ENCODE assay signal across 18 cellular contexts in the genomic region with DNA sequence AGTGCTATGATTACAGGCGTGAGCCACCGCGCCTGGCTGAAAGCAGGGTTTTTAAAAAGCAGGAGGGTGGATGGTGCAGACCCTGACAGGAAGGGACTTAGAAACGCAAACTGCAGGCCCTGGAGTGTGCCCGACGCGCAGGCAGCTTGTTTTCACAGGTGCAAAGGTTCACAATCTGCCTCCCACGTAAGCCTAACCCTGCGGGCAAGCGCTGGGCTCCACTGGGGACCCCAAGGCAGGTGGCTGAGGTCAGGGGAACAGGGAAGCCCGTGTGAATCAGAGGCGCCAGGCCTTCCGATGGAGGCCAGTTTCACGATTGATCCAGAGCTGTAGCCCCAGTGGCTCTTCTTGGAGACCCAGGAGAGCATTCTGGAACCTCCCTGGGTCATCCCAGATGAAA.
A peak's percentile ranks its signal among the peaks of the same experiment; 100 is the strongest.
DNase-seq lines count a peak whose midpoint lies in the region; ATAC-seq and TF ChIP-seq lines count a peak whose summit lies in the region.
"Had no signal": no experiment of that assay in that cellular context is flagged by ENCODE, and none has a peak within 500 bp of the region (broad histone marks: within the 10 kb centered on the region; RNA-seq: fewer than 3 reads in every experiment).

No MANE protein-coding gene starts in this region.

- no peaks in the 10 kb centered on the region for H3K79me2 ChIP-seq in osteoblast (ENCODE audit: insufficient read depth, low read length)

- H3K9me3 ChIP-seq in endodermal cell (ENCODE audit: control insufficient read depth, low read length) (no peaks in the 10 kb centered on the region), osteoblast (ENCODE audit: low read depth, low read length) (no peaks in the 10 kb centered on the region)

- no peaks in the 10 kb centered on the region for H3K27me3 ChIP-seq in endodermal cell (ENCODE audit: control insufficient read depth, insufficient read depth, low read length, poor library complexity, severe bottlenecking)
- H3K27me3 ChIP-seq in osteoblast (ENCODE audit: insufficient read depth, low read length): no peaks in the 10 kb centered on the region

- peak; percentile 37 for DNase-seq in activated effector memory CD4-positive, alpha-beta T cell treated with anti-CD3 and anti-CD28 coated beads, Interleukin-2, amount 50 U/mL, for 16 hours
- DNase-seq in activated effector memory CD4-positive, alpha-beta T cell treated with Interleukin-2 at 50 U/mL for 16 hours: no peak
- DNase-seq in endodermal cell: peak; percentile 27
- DNase-seq in osteoblast (ENCODE audit: insufficient read length, low spot score, missing footprints): peak; percentile 65
- peak; percentile 34 for DNase-seq in type B pancreatic cell (ENCODE audit: extremely low spot score, unreplicated experiment)
- no peak for DNase-seq in WTC11 (ENCODE audit: low spot score)
- no peak for DNase-seq in GM03348 (ENCODE audit: low spot score)
- DNase-seq: COR-L47, DMS 273 treated with DMSO at 0.1 percent for 48 hours, Karpas-422, NCI-H1417 treated with DMSO at 0.1 percent for 48 hours, NCI-H187 treated with DMSO at 0.1 percent for 48 hours, NCI-H2227 treated with DMSO at 0.1 percent for 48 hours, NCI-H510A treated with DMSO at 0.1 percent for 48 hours, NCI-H774, OCI-M1 had no signal

- WGBS in endodermal cell (ENCODE audit: insufficient coverage in 1 of 2, insufficient read length in 1 of 2), 2 experiments: 92 to 97% methylated on average over 13 to 14 of the region's 14 CpGs

- no peaks in the 10 kb centered on the region for H4K20me1 ChIP-seq in osteoblast (ENCODE audit: insufficient read depth, low read length)

- H3K27ac Mint-ChIP-seq in endodermal cell (no peak overlapping the region), type B pancreatic cell (no peak overlapping the region), WTC11 (no peak overlapping the region)
- H3K27ac Mint-ChIP-seq: B cell had no signal

- no peaks in the 10 kb centered on the region for H3K9me3 Mint-ChIP-seq in endodermal cell
- H3K9me3 Mint-ChIP-seq in type B pancreatic cell: no peaks in the 10 kb centered on the region
- H3K9me3 Mint-ChIP-seq in WTC11: no peaks in the 10 kb centered on the region
- H3K9me3 Mint-ChIP-seq: IgD-negative memory B cell had no signal

- no peak overlapping the region for H2AFZ ChIP-seq in osteoblast (ENCODE audit: low read length)

- TF ChIP-seq CTCF in endodermal cell (conservative IDR thresholded peaks at IDR 0.05): no peak
- TF ChIP-seq CTCF in osteoblast (IDR thresholded peaks at IDR 0.05; ENCODE audit: extremely low read depth, low read depth, low read length): no peak
- TF ChIP-seq CTCF in type B pancreatic cell (conservative IDR thresholded peaks at IDR 0.05): no peak
- no peak for TF ChIP-seq CTCF in WTC11 (IDR thresholded peaks at IDR 0.05)

- H3K36me3 ChIP-seq in endodermal cell (ENCODE audit: control insufficient read depth, insufficient read depth, low read length) (no peaks in the 10 kb centered on the region), osteoblast (ENCODE audit: insufficient read depth, low read length) (no peaks in the 10 kb centered on the region)

- H3K4me2 ChIP-seq in osteoblast (ENCODE audit: insufficient read depth, low read length): no peak overlapping the region

- H3K27ac ChIP-seq in endodermal cell (ENCODE audit: low read depth, low read length) (no peak overlapping the region), osteoblast (ENCODE audit: low read depth, low read length) (no peak overlapping the region)

- no peaks in the 10 kb centered on the region for H3K4me1 ChIP-seq in endodermal cell (ENCODE audit: control insufficient read depth, insufficient read depth, low read length)
- no peaks in the 10 kb centered on the region for H3K4me1 ChIP-seq in osteoblast (ENCODE audit: insufficient read depth, low read length)

- CTCF ChIA-PET in WTC11 (lab: Charles Lee): interaction anchor here (1.2 to 1.4 kb wide), 2 partner anchors 61 to 137 kb away, joined by 3 to 4 read pairs; no protein-coding TSS in a partner anchor

- H3K4me1 Mint-ChIP-seq in endodermal cell (no peaks in the 10 kb centered on the region), type B pancreatic cell (ENCODE audit: unreplicated experiment) (no peaks in the 10 kb centered on the region), WTC11 (no peaks in the 10 kb centered on the region)
- H3K4me1 Mint-ChIP-seq: B cell, IgD-negative memory B cell had no signal

- H3K4me3 ChIP-seq in endodermal cell (ENCODE audit: low read length) (no peak overlapping the region), osteoblast (ENCODE audit: insufficient read depth, low read length) (no peak overlapping the region)

- H3K27me3 Mint-ChIP-seq in endodermal cell (ENCODE audit: insufficient read depth) (no peaks in the 10 kb centered on the region), type B pancreatic cell (no peaks in the 10 kb centered on the region), WTC11 (ENCODE audit: low read depth) (no peaks in the 10 kb centered on the region)
- H3K27me3 Mint-ChIP-seq: B cell, IgD-negative memory B cell had no signal

- POLR2A ChIA-PET in WTC11 (lab: Charles Lee): interaction anchor here (0.7 kb wide), 1 partner anchor 156 kb away, joined by 3 read pairs; no protein-coding TSS in a partner anchor

- H3K4me3 Mint-ChIP-seq in endodermal cell: no peak overlapping the region
- H3K4me3 Mint-ChIP-seq in type B pancreatic cell: no peak overlapping the region
- H3K4me3 Mint-ChIP-seq in WTC11: no peak overlapping the region
- H3K4me3 Mint-ChIP-seq: B cell, IgD-negative memory B cell had no signal

- H3K9ac ChIP-seq in endodermal cell (ENCODE audit: extremely low read depth, low read length, poor library complexity, severe bottlenecking): no peak overlapping the region

- ATAC-seq in WTC11: no peak

- no peaks in the 10 kb centered on the region for H3K36me3 Mint-ChIP-seq in endodermal cell (ENCODE audit: low read depth)
- H3K36me3 Mint-ChIP-seq in type B pancreatic cell: no peaks in the 10 kb centered on the region
- no peaks in the 10 kb centered on the region for H3K36me3 Mint-ChIP-seq in WTC11
- H3K36me3 Mint-ChIP-seq: IgD-negative memory B cell had no signal

TF ChIP-seq in WTC11, 78 proteins besides CTCF, POLR2A, EP300 and RAD21 (continues in another document):
- TF ChIP-seq NR1H2 (CRISPR knock-in tag; IDR thresholded peaks at IDR 0.05): no peak
- no peak for TF ChIP-seq TEAD4 (CRISPR knock-in tag; IDR thresholded peaks at IDR 0.05)
- no peak for TF ChIP-seq SP1 (CRISPR knock-in tag; conservative IDR thresholded peaks at IDR 0.05)
- TF ChIP-seq ZNF263 (CRISPR knock-in tag; IDR thresholded peaks at IDR 0.05; ENCODE audit: low read depth): no peak
- no peak for TF ChIP-seq ZNF219 (CRISPR knock-in tag; IDR thresholded peaks at IDR 0.05; ENCODE audit: borderline replicate concordance)
- TF ChIP-seq GABPB1 (CRISPR knock-in tag; IDR thresholded peaks at IDR 0.05): no peak
- TF ChIP-seq ZNF138 (CRISPR knock-in tag; conservative IDR thresholded peaks at IDR 0.05): no peak
- TF ChIP-seq, protein P1, sequence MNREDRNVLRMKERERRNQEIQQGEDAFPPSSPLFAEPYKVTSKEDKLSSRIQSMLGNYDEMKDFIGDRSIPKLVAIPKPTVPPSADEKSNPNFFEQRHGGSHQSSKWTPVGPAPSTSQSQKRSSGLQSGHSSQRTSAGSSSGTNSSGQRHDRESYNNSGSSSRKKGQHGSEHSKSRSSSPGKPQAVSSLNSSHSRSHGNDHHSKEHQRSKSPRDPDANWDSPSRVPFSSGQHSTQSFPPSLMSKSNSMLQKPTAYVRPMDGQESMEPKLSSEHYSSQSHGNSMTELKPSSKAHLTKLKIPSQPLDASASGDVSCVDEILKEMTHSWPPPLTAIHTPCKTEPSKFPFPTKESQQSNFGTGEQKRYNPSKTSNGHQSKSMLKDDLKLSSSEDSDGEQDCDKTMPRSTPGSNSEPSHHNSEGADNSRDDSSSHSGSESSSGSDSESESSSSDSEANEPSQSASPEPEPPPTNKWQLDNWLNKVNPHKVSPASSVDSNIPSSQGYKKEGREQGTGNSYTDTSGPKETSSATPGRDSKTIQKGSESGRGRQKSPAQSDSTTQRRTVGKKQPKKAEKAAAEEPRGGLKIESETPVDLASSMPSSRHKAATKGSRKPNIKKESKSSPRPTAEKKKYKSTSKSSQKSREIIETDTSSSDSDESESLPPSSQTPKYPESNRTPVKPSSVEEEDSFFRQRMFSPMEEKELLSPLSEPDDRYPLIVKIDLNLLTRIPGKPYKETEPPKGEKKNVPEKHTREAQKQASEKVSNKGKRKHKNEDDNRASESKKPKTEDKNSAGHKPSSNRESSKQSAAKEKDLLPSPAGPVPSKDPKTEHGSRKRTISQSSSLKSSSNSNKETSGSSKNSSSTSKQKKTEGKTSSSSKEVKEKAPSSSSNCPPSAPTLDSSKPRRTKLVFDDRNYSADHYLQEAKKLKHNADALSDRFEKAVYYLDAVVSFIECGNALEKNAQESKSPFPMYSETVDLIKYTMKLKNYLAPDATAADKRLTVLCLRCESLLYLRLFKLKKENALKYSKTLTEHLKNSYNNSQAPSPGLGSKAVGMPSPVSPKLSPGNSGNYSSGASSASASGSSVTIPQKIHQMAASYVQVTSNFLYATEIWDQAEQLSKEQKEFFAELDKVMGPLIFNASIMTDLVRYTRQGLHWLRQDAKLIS (CRISPR knock-in tag; IDR thresholded peaks at IDR 0.05; ENCODE audit: borderline replicate concordance): no peak
- TF ChIP-seq, protein P2, sequence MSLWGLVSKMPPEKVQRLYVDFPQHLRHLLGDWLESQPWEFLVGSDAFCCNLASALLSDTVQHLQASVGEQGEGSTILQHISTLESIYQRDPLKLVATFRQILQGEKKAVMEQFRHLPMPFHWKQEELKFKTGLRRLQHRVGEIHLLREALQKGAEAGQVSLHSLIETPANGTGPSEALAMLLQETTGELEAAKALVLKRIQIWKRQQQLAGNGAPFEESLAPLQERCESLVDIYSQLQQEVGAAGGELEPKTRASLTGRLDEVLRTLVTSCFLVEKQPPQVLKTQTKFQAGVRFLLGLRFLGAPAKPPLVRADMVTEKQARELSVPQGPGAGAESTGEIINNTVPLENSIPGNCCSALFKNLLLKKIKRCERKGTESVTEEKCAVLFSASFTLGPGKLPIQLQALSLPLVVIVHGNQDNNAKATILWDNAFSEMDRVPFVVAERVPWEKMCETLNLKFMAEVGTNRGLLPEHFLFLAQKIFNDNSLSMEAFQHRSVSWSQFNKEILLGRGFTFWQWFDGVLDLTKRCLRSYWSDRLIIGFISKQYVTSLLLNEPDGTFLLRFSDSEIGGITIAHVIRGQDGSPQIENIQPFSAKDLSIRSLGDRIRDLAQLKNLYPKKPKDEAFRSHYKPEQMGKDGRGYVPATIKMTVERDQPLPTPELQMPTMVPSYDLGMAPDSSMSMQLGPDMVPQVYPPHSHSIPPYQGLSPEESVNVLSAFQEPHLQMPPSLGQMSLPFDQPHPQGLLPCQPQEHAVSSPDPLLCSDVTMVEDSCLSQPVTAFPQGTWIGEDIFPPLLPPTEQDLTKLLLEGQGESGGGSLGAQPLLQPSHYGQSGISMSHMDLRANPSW (CRISPR knock-in tag; conservative IDR thresholded peaks at IDR 0.05; ENCODE audit: low read depth): no peak
- no peak for TF ChIP-seq SMAD4 (CRISPR knock-in tag; IDR thresholded peaks at IDR 0.05)
- no peak for TF ChIP-seq HMGA2 (CRISPR knock-in tag; IDR thresholded peaks at IDR 0.05)
- no peak for TF ChIP-seq ZNF416 (CRISPR knock-in tag; IDR thresholded peaks at IDR 0.05)
- no peak for TF ChIP-seq GRHL2 (CRISPR knock-in tag; IDR thresholded peaks at IDR 0.05; ENCODE audit: insufficient replicate concordance, severe bottlenecking)

Comparison
In these comparisons a context has a peak if more than half of its experiments do, and no peak if none do; other contexts are left out.
1. DNase-seq: peak in activated effector memory CD4-positive, alpha-beta T cell treated with anti-CD3 and anti-CD28 coated beads, Interleukin-2, amount 50 U/mL, for 16 hours (single experiment), endodermal cell (single experiment), osteoblast (single experiment) and type B pancreatic cell (single experiment); none in activated effector memory CD4-positive, alpha-beta T cell treated with Interleukin-2 at 50 U/mL for 16 hours (single experiment), WTC11 (single experiment) and GM03348 (single experiment).